12 cellular contexts compared by ENCODE assay signal in the genomic region with DNA sequence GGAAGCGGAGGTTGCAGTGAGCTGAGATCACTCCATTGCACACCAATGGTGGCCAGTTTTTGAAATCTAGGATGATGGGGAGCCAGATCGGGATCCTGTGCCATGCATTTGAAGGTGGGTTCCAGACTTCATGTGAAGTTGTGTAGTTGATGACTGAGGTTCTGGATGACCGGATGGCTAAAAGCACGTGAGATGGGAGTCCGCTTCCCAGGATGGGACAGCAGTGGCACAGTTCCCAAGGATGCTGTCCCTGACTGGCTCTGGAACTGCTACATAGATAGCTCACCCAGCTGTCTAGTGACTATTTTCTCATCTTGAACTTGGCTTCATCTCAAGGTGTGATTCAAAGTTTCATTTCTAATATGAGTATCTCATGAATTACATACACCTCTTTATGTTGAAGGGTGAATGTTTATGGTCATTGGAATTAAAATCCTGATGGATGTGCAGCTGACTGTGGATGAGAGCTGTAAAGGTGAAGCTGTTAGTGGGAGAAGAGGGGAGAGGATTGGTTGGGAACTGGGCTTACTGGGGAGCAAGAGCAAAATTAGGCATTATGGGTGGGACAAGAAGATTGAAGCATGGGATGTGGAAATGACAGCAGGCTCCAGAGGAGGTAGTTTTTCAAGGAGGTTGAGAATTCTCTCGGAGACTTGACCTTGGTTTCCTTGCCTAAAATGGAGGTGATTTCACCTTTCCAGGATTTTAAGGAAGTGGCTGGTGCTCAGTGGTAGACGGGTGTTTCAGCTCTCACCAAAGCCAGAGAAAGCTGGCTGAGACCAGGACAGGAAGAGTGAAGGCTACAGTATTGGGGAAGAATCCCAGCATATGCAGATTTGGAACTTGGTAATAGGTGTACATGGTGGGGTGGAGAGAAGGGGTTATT. TPM values are rescaled to one million over a fixed set of nuclear protein-coding genes. Genes with fewer than 3 reads are reported as not detected.
DNase-seq lines count a peak whose midpoint lies in the region; ATAC-seq, FAIRE-seq and TF ChIP-seq lines count a peak whose summit lies in the region.
"Had no signal": no experiment of that assay in that cellular context is flagged by ENCODE, and none has a peak within 500 bp of the region (broad histone marks: within the 10 kb centered on the region; RNA-seq: fewer than 3 reads in every experiment).

No MANE protein-coding gene starts in this region.

- H3K23me2 ChIP-seq in H1 (ENCODE audit: low read depth, low read length) = no peaks in the 10 kb centered on the region; the same call in 1 of the 2 replicates

- no peaks in the 10 kb centered on the region for H3K27me3 ChIP-seq in H1 (replicated peaks in 1 of 4; ENCODE audit: control insufficient read depth in 3 of 4, extremely low read depth in 1 of 4, insufficient read depth in 3 of 4, low read length in 3 of 4)
- H3K27me3 ChIP-seq in stomach = no peaks in the 10 kb centered on the region
- H3K27me3 ChIP-seq: spleen had no signal

- H2BK5ac ChIP-seq in H1 (ENCODE audit: low read depth, low read length) = no peak overlapping the region

- no peaks in the 10 kb centered on the region for H3K79me2 ChIP-seq in H1 (ENCODE audit: control insufficient read depth in 1 of 2, insufficient read depth in 2 of 2, low read length in 2 of 2)

- H3K4me1 ChIP-seq in H1 (replicated peaks in 1 of 4; ENCODE audit: control insufficient read depth in 3 of 4, insufficient read depth in 4 of 4, low read length in 3 of 4) = no peaks in the 10 kb centered on the region
- H3K4me1 ChIP-seq in stomach = no peaks in the 10 kb centered on the region
- H3K4me1 ChIP-seq: psoas muscle, spleen had no signal

- H4K8ac ChIP-seq in H1 (ENCODE audit: extremely low read depth, insufficient read depth, low read length) = no peak overlapping the region

- no peak for FAIRE-seq in H1 (lab: Jason Lieb, UNC)

- CTCF ChIA-PET in activated naive CD4-positive, alpha-beta T cell treated with anti-CD3 and anti-CD28 coated beads for 36 hours (lab: Charles Lee) = no interaction called here
- CTCF ChIA-PET in activated B cell treated with CpG ODN at 0.5 μM for 24 hours (lab: Charles Lee) = no interaction called here
- CTCF ChIA-PET in H1 (lab: Charles Lee; ENCODE audit: partially characterized antibody) = interaction anchor here (0.6 to 4.5 kb wide), 3 partner anchors 8 to 118 kb away, joined by 3 to 26 read pairs (median 4); a partner anchor contains a TSS

- TF ChIP-seq CTCF in activated B cell treated with CpG ODN at 0.5 μM for 24 hours (IDR thresholded peaks at IDR 0.05) (no peak), H1 (IDR thresholded peaks at IDR 0.05; ENCODE audit: control extremely low read depth in 1 of 3, insufficient read depth in 1 of 3, low read depth in 1 of 3, low read length in 3 of 3) (no peak), stomach (IDR thresholded peaks at IDR 0.05) (no peak)

- H3K36me3 ChIP-seq in H1 (ENCODE audit: control insufficient read depth in 2 of 4, insufficient read depth in 4 of 4, low read length in 3 of 4) (peaks cover 31 to 66% (median 49%) of the 10 kb centered on the region in 4 experiments), stomach (peaks cover 59 to 85% (median 85%) of the 10 kb centered on the region in 4 donors)

- H3K23ac ChIP-seq in H1 (ENCODE audit: insufficient read length) = no peak overlapping the region

- H3K4me3 Mint-ChIP-seq in activated naive CD4-positive, alpha-beta T cell treated with anti-CD3 and anti-CD28 coated beads for 36 hours = no peak overlapping the region
- H3K4me3 Mint-ChIP-seq in activated B cell treated with CpG ODN at 0.5 μM for 24 hours = no peak overlapping the region
- H3K4me3 Mint-ChIP-seq in stimulated activated naive CD8-positive, alpha-beta T cell treated with anti-CD3 and anti-CD28 coated beads, Interleukin-15, Interleukin-2, amounts not matched to agents 100 ng/mL and 50 ng/mL, for 24 hours = no peak overlapping the region

- TF ChIP-seq RAD21 in H1 (IDR thresholded peaks at IDR 0.05 in 1 of 2, conservative IDR thresholded peaks at IDR 0.05 in 1 of 2; ENCODE audit: low read depth in 2 of 2, low read length in 2 of 2) = no peak

- no peak for DNase-seq in activated naive CD4-positive, alpha-beta T cell treated with anti-CD3 and anti-CD28 coated beads for 36 hours
- DNase-seq in activated naive CD4-positive, alpha-beta T cell treated with anti-CD3 and anti-CD28 coated beads, Interleukin-2, amount 50 U/mL, for 16 hours = no peak
- no peak for DNase-seq in activated B cell treated with CpG ODN at 0.5 μM for 24 hours
- no peak for DNase-seq in H1 (ENCODE audit: low read depth in 1 of 2, low spot score in 2 of 2)
- DNase-seq in stomach = no peak
- DNase-seq: NCI-H146, Right ventricle myocardium superior, spleen had no signal

- no peak overlapping the region for H3K9ac ChIP-seq in H1 (replicated peaks in 1 of 4; ENCODE audit: extremely low read depth in 1 of 4, low read depth in 3 of 4, low read length in 3 of 4)

- H2BK12ac ChIP-seq in H1 (ENCODE audit: low read depth, low read length) = no peak overlapping the region

- peaks cover 50% of the 10 kb centered on the region for H3K36me3 Mint-ChIP-seq in activated naive CD4-positive, alpha-beta T cell treated with anti-CD3 and anti-CD28 coated beads for 36 hours (ENCODE audit: low read depth)
- H3K36me3 Mint-ChIP-seq in activated B cell treated with CpG ODN at 0.5 μM for 24 hours (ENCODE audit: low read depth) = peaks cover 80% of the 10 kb centered on the region
- peaks cover 71% of the 10 kb centered on the region for H3K36me3 Mint-ChIP-seq in stimulated activated naive CD8-positive, alpha-beta T cell treated with anti-CD3 and anti-CD28 coated beads, Interleukin-15, Interleukin-2, amounts not matched to agents 100 ng/mL and 50 ng/mL, for 24 hours (ENCODE audit: low read depth)

- WGBS in H1 (ENCODE audit: extremely low coverage in 1 of 2, insufficient coverage in 1 of 2, insufficient read length in 1 of 2, insufficient replicate concordance in 2 of 2, low coverage in 1 of 2, low lambda C conversion rate in 2 of 2, missing lambda C conversion rate in 1 of 2), 2 experiments = 95% methylated on average over 7 of the region's 7 CpGs; no CpG with 5 or more reads in 1 of the 2 experiments
- WGBS in stomach, 5 donors = 88 to 95% (median 90%) methylated on average over 3 to 7 of the region's 7 CpGs

- no peak overlapping the region for H2BK15ac ChIP-seq in H1 (ENCODE audit: low read length)

- H3K56ac ChIP-seq in H1 (replicated peaks; ENCODE audit: insufficient read length, low read depth, low read length) = no peak overlapping the region

- no peak overlapping the region for H3K4ac ChIP-seq in H1 (replicated peaks; ENCODE audit: insufficient read length, low read depth, low read length)

- H4K5ac ChIP-seq in H1 (ENCODE audit: insufficient read length, low read depth, low read length) = no peak overlapping the region

- no peak overlapping the region for H2AK5ac ChIP-seq in H1 (ENCODE audit: low read depth, low read length)

- H3K14ac ChIP-seq in H1 (ENCODE audit: insufficient read length) = no peak overlapping the region

- peaks cover 20% of the 10 kb centered on the region for H3K4me1 Mint-ChIP-seq in activated naive CD4-positive, alpha-beta T cell treated with anti-CD3 and anti-CD28 coated beads for 36 hours (ENCODE audit: low read depth)
- peaks cover 7% of the 10 kb centered on the region for H3K4me1 Mint-ChIP-seq in activated B cell treated with CpG ODN at 0.5 μM for 24 hours
- H3K4me1 Mint-ChIP-seq in stimulated activated naive CD8-positive, alpha-beta T cell treated with anti-CD3 and anti-CD28 coated beads, Interleukin-15, Interleukin-2, amounts not matched to agents 100 ng/mL and 50 ng/mL, for 24 hours (ENCODE audit: low read depth) = peaks cover 8% of the 10 kb centered on the region

- H3K27ac ChIP-seq in H1 (ENCODE audit: low read depth, low read length) = no peak overlapping the region
- no peak overlapping the region for H3K27ac ChIP-seq in stomach
- H3K27ac ChIP-seq: psoas muscle, spleen had no signal

- intact Hi-C loops in activated naive CD4-positive, alpha-beta T cell treated with anti-CD3 and anti-CD28 coated beads for 36 hours (cut with micrococcal nuclease) = loop anchor here (1.0 kb wide), 1 partner anchor 14 kb away; no protein-coding TSS in a partner anchor
- intact Hi-C loops in activated B cell treated with CpG ODN at 0.5 μM for 24 hours (cut with micrococcal nuclease) = no loop called here
- intact Hi-C loops in stomach (cut with DNase I; ENCODE audit: low total_unique reads) = loop anchor here (10.0 kb wide), 1 partner anchor 47 kb away; no protein-coding TSS in a partner anchor

- ATAC-seq in activated B cell treated with CpG ODN at 0.5 μM for 24 hours (ENCODE audit: low read depth) (no peak), HG03159 (IDR thresholded peaks at IDR 0.05; ENCODE audit: unreplicated experiment) (no peak), GM18519 (IDR thresholded peaks at IDR 0.05; ENCODE audit: low FRiP score, unreplicated experiment) (no peak)

- TF ChIP-seq EP300 in H1 (IDR thresholded peaks at IDR 0.05; ENCODE audit: borderline replicate concordance in 1 of 2, low read depth in 2 of 2, low read length in 2 of 2) (no peak), stomach (IDR thresholded peaks at IDR 0.05) (no peak)

- no peak overlapping the region for H3K4me3 ChIP-seq in H1 (ENCODE audit: extremely low read depth in 1 of 4, insufficient read depth in 2 of 4, low read depth in 3 of 4, low read length in 4 of 4)
- no peak overlapping the region for H3K4me3 ChIP-seq in stomach
- H3K4me3 ChIP-seq: psoas muscle, spleen had no signal

- no peaks in the 10 kb centered on the region for H3K27me3 Mint-ChIP-seq in activated naive CD4-positive, alpha-beta T cell treated with anti-CD3 and anti-CD28 coated beads for 36 hours (ENCODE audit: low read depth)
- H3K27me3 Mint-ChIP-seq in activated B cell treated with CpG ODN at 0.5 μM for 24 hours = no peaks in the 10 kb centered on the region
- no peaks in the 10 kb centered on the region for H3K27me3 Mint-ChIP-seq in stimulated activated naive CD8-positive, alpha-beta T cell treated with anti-CD3 and anti-CD28 coated beads, Interleukin-15, Interleukin-2, amounts not matched to agents 100 ng/mL and 50 ng/mL, for 24 hours

- no peak overlapping the region for H2BK120ac ChIP-seq in H1 (replicated peaks; ENCODE audit: low read depth, low read length)

- H2BK20ac ChIP-seq in H1 (ENCODE audit: low read length) = no peak overlapping the region

- no peak overlapping the region for H3K18ac ChIP-seq in H1 (ENCODE audit: extremely low read depth, low read length)

- H3K27ac Mint-ChIP-seq in activated naive CD4-positive, alpha-beta T cell treated with anti-CD3 and anti-CD28 coated beads for 36 hours = peak overlapping the region; percentile 69
- peak overlapping the region; percentile 19 for H3K27ac Mint-ChIP-seq in activated B cell treated with CpG ODN at 0.5 μM for 24 hours
- H3K27ac Mint-ChIP-seq in stimulated activated naive CD8-positive, alpha-beta T cell treated with anti-CD3 and anti-CD28 coated beads, Interleukin-15, Interleukin-2, amounts not matched to agents 100 ng/mL and 50 ng/mL, for 24 hours = peak overlapping the region; percentile 49

- no peak overlapping the region for H3K4me2 ChIP-seq in H1 (ENCODE audit: insufficient read depth in 1 of 2, low read depth in 2 of 2, low read length in 2 of 2)

- H3K9me3 ChIP-seq in H1 (ENCODE audit: insufficient read depth in 2 of 2, low read depth in 1 of 2, low read length in 1 of 2) (no peaks in the 10 kb centered on the region), stomach (no peaks in the 10 kb centered on the region)
- H3K9me3 ChIP-seq: psoas muscle, spleen had no signal

- H3K9me3 Mint-ChIP-seq in activated naive CD4-positive, alpha-beta T cell treated with anti-CD3 and anti-CD28 coated beads for 36 hours = no peaks in the 10 kb centered on the region
- H3K9me3 Mint-ChIP-seq in activated B cell treated with CpG ODN at 0.5 μM for 24 hours = no peaks in the 10 kb centered on the region
- H3K9me3 Mint-ChIP-seq in stimulated activated naive CD8-positive, alpha-beta T cell treated with anti-CD3 and anti-CD28 coated beads, Interleukin-15, Interleukin-2, amounts not matched to agents 100 ng/mL and 50 ng/mL, for 24 hours = no peaks in the 10 kb centered on the region

- H4K20me1 ChIP-seq in H1 (replicated peaks in 1 of 2; ENCODE audit: control insufficient read depth in 1 of 2, insufficient read depth in 2 of 2, low read length in 2 of 2) = peaks cover 2 to 22% of the 10 kb centered on the region in 2 experiments

- no peak overlapping the region for H2AFZ ChIP-seq in H1 (ENCODE audit: low read length)

- H4K91ac ChIP-seq in H1 (replicated peaks; ENCODE audit: insufficient read length, low read length) = no peak overlapping the region

- POLR2A ChIA-PET in activated B cell treated with CpG ODN at 0.5 μM for 24 hours (lab: Charles Lee) (interaction anchor here (0.7 to 1.8 kb wide), 6 partner anchors 8 to 136 kb away, joined by 4 to 10 read pairs (median 6); a partner anchor contains a TSS), H1 (lab: Charles Lee; ENCODE audit: partially characterized antibody) (interaction anchor here (0.7 to 23.4 kb wide), 11 partner anchors 2 to 112 kb away, joined by 3 to 756 read pairs (median 6); a partner anchor contains a TSS)

- H3K79me1 ChIP-seq in H1 (ENCODE audit: low read depth, low read length) = 0 out of 2 replicates have a peak, but pooled peaks cover 2% of the 10 kb centered on the region

- TF ChIP-seq POLR2A in H1 (IDR thresholded peaks at IDR 0.05; ENCODE audit: control extremely low read depth in 1 of 2, low read depth in 2 of 2, low read length in 2 of 2) (peak in 1 of 2 experiments; percentile 13; a peak in 1 of 3 replicates), stomach (IDR thresholded peaks at IDR 0.05) (no peak)

RNA-seq across cellular contexts. Expression of a gene that starts 8.2 kb away (rescaled TPM):
- 100 to 1,000 TPM; 276 to 289 TPM for total RNA-seq in activated naive CD4-positive, alpha-beta T cell treated with anti-CD3 and anti-CD28 coated beads for 36 hours
- total RNA-seq in activated B cell treated with CpG ODN at 0.5 μM for 24 hours = 189 and 206 TPM in 2 replicates
- 243 and 249 TPM in 2 replicates for total RNA-seq in H1 (2021; fragmentation: NEBNext Ultra II Directional; extraction: Animal tissue kit (Norgen Biotek cat#: 25700))
- 216 and 283 TPM in 2 replicates for polyA plus RNA-seq in H1 (2011; rRNA removed)
- 216 TPM for polyA plus RNA-seq in H1 (2011; cell fraction: cytosol; rRNA removed)
- 375 TPM for polyA plus RNA-seq in H1 (2011; cell fraction: nucleus; rRNA removed)
- polyA plus RNA-seq in H1 (2012, experiment 1 of 2) = 252 to 300 TPM (median 277 TPM) in 4 replicates
- 261 TPM for polyA plus RNA-seq in H1 (2012, experiment 2 of 2)
- polyA plus RNA-seq in H1 (2013, experiment 1 of 2) = 233 TPM
- 250 TPM for polyA plus RNA-seq in H1 (2013, experiment 2 of 2)
- 76.3 and 102 TPM in 2 replicates for polyA minus RNA-seq in H1 (2011; rRNA and poly(A)+ RNA removed)
- 74.2 TPM for polyA minus RNA-seq in H1 (2011; cell fraction: cytosol; rRNA and poly(A)+ RNA removed)
- polyA minus RNA-seq in H1 (2011; cell fraction: nucleus; rRNA and poly(A)+ RNA removed) = 65.9 TPM
- 100 to 1,000 TPM in 1 of 5 donors, 10 to 100 TPM in 4; 49.8 to 186 (median 68.8) TPM for total RNA-seq in stomach
- 100 to 1,000 TPM; 128 to 286 (median 145) TPM for polyA plus RNA-seq in stomach

RNA-seq across cellular contexts. Expression of a gene that starts 15.1 kb away (rescaled TPM):
- 100 to 1,000 TPM; 392 to 408 TPM for total RNA-seq in activated naive CD4-positive, alpha-beta T cell treated with anti-CD3 and anti-CD28 coated beads for 36 hours
- total RNA-seq in activated B cell treated with CpG ODN at 0.5 μM for 24 hours = 285 and 335 TPM in 2 replicates
- 218 and 227 TPM in 2 replicates for total RNA-seq in H1 (2021; fragmentation: NEBNext Ultra II Directional; extraction: Animal tissue kit (Norgen Biotek cat#: 25700))
- polyA plus RNA-seq in H1 (2011; rRNA removed) = 79.1 and 131 TPM in 2 replicates
- 54.4 TPM for polyA plus RNA-seq in H1 (2011; cell fraction: cytosol; rRNA removed)
- 450 TPM for polyA plus RNA-seq in H1 (2011; cell fraction: nucleus; rRNA removed)
- 151 to 202 TPM (median 191 TPM) in 4 replicates for polyA plus RNA-seq in H1 (2012, experiment 1 of 2)
- polyA plus RNA-seq in H1 (2012, experiment 2 of 2) = 158 TPM
- 187 TPM for polyA plus RNA-seq in H1 (2013, experiment 1 of 2)
- polyA plus RNA-seq in H1 (2013, experiment 2 of 2) = 171 TPM
- polyA minus RNA-seq in H1 (2011; rRNA and poly(A)+ RNA removed) = 36.2 and 40.2 TPM in 2 replicates
- 106 TPM for polyA minus RNA-seq in H1 (2011; cell fraction: cytosol; rRNA and poly(A)+ RNA removed)
- polyA minus RNA-seq in H1 (2011; cell fraction: nucleus; rRNA and poly(A)+ RNA removed) = 121 TPM
- total RNA-seq in stomach = 100 to 1,000 TPM in 2 of 5 donors, 10 to 100 TPM in 3; 51.0 to 644 (median 88.8) TPM
- polyA plus RNA-seq in stomach = 10 to 100 TPM; 24.4 to 60.1 (median 57.3) TPM

RNA-seq across cellular contexts. Expression of a gene that starts 25.7 kb away (rescaled TPM):
- 10 to 100 TPM; 28.4 to 33.9 TPM for total RNA-seq in activated naive CD4-positive, alpha-beta T cell treated with anti-CD3 and anti-CD28 coated beads for 36 hours
- total RNA-seq in activated B cell treated with CpG ODN at 0.5 μM for 24 hours = 65.5 and 77.1 TPM in 2 replicates
- total RNA-seq in H1 (2021; fragmentation: NEBNext Ultra II Directional; extraction: Animal tissue kit (Norgen Biotek cat#: 25700)) = 38.5 and 39.7 TPM in 2 replicates
- 32.0 and 57.5 TPM in 2 replicates for polyA plus RNA-seq in H1 (2011; rRNA removed)
- polyA plus RNA-seq in H1 (2011; cell fraction: cytosol; rRNA removed) = 30.7 TPM
- 219 TPM for polyA plus RNA-seq in H1 (2011; cell fraction: nucleus; rRNA removed)
- 40.1 to 43.9 TPM (median 40.4 TPM) in 4 replicates for polyA plus RNA-seq in H1 (2012, experiment 1 of 2)
- 32.3 TPM for polyA plus RNA-seq in H1 (2012, experiment 2 of 2)
- polyA plus RNA-seq in H1 (2013, experiment 1 of 2) = 30.1 TPM
- polyA plus RNA-seq in H1 (2013, experiment 2 of 2) = 29.1 TPM
- polyA minus RNA-seq in H1 (2011; rRNA and poly(A)+ RNA removed) = 9.2 and 13.9 TPM in 2 replicates
- 18.1 TPM for polyA minus RNA-seq in H1 (2011; cell fraction: cytosol; rRNA and poly(A)+ RNA removed)
- polyA minus RNA-seq in H1 (2011; cell fraction: nucleus; rRNA and poly(A)+ RNA removed) = 21.9 TPM
- total RNA-seq in stomach = 100 to 1,000 TPM in 1 of 5 donors, 10 to 100 TPM in 2, 1 to 10 TPM in 2; 6.4 to 115 (median 27.1) TPM
- 10 to 100 TPM; 21.5 to 35.6 (median 32.2) TPM for polyA plus RNA-seq in stomach

RNA-seq across cellular contexts. Expression of a gene that starts 40.4 kb away (rescaled TPM):
- total RNA-seq in activated naive CD4-positive, alpha-beta T cell treated with anti-CD3 and anti-CD28 coated beads for 36 hours = 1 to 10 TPM; 4.2 to 5.3 TPM
- total RNA-seq in activated B cell treated with CpG ODN at 0.5 μM for 24 hours (0.71 and 1.0 TPM in 2 replicates), stomach (10 to 100 TPM in 1 of 5 donors, 1 to 10 TPM in 1, under 1 TPM in 1, not detected in 2; 0.43 to 21.7 (median 3.6) TPM)
- 2.4 and 3.0 TPM in 2 replicates for total RNA-seq in H1 (2021; fragmentation: NEBNext Ultra II Directional; extraction: Animal tissue kit (Norgen Biotek cat#: 25700))
- polyA plus RNA-seq in H1 (2011; rRNA removed) (1.7 and 3.1 TPM in 2 replicates), stomach (1 to 10 TPM in 1 of 3 donors, under 1 TPM in 2; 0.12 to 1.4 (median 0.85) TPM)
- polyA plus RNA-seq in H1 (2011; cell fraction: cytosol; rRNA removed) = 1.9 TPM
- polyA plus RNA-seq in H1 (2011; cell fraction: nucleus; rRNA removed) = 10.5 TPM
- 4.4 to 10.5 TPM (median 6.1 TPM) in 4 replicates for polyA plus RNA-seq in H1 (2012, experiment 1 of 2)
- polyA plus RNA-seq in H1 (2012, experiment 2 of 2) = 1.4 TPM
- 2.6 TPM for polyA plus RNA-seq in H1 (2013, experiment 1 of 2)
- 1.5 TPM for polyA plus RNA-seq in H1 (2013, experiment 2 of 2)
- polyA minus RNA-seq in H1 (2011; rRNA and poly(A)+ RNA removed) = 1.3 and 2.0 TPM in 2 replicates
- 1.4 TPM for polyA minus RNA-seq in H1 (2011; cell fraction: cytosol; rRNA and poly(A)+ RNA removed)
- 14.5 TPM for polyA minus RNA-seq in H1 (2011; cell fraction: nucleus; rRNA and poly(A)+ RNA removed)
- total RNA-seq: Right ventricle myocardium superior had no signal

Comparison
In these comparisons a context has a peak if more than half of its experiments do, and no peak if none do; other contexts are left out.
1. H3K27ac Mint-ChIP-seq: peak in every context shown above with its lines; median percentile 69 in activated naive CD4-positive, alpha-beta T cell treated with anti-CD3 and anti-CD28 coated beads for 36 hours; 49 in stimulated activated naive CD8-positive, alpha-beta T cell treated with anti-CD3 and anti-CD28 coated beads, Interleukin-15, Interleukin-2, amounts not matched to agents 100 ng/mL and 50 ng/mL, for 24 hours; 19 in activated B cell treated with CpG ODN at 0.5 μM for 24 hours.